1 cellular context compared by ENCODE assay signal in genomic region chr12:11729008-11729407, GRCh38.
TF ChIP-seq lines count a peak whose summit lies in the region.

No MANE protein-coding gene starts in this region.

TF ChIP-seq in GM12878, 131 proteins besides CTCF, POLR2A, EP300 and RAD21 (continued from another document and continues in another):
- TF ChIP-seq CUX1 (IDR thresholded peaks at IDR 0.05; ENCODE audit: insufficient replicate concordance, low read depth, low read length), result no peak
- no peak for TF ChIP-seq BCL3 (IDR thresholded peaks at IDR 0.05; ENCODE audit: borderline replicate concordance, insufficient read depth, low read depth, low read length, poor library complexity, severe bottlenecking)
- no peak for TF ChIP-seq DPF2 (IDR thresholded peaks at IDR 0.05)
- no peak for TF ChIP-seq PML (IDR thresholded peaks at IDR 0.05; ENCODE audit: low read length)
- TF ChIP-seq NR2C1 (IDR thresholded peaks at IDR 0.05), result no peak
- TF ChIP-seq RCOR1 (conservative IDR thresholded peaks at IDR 0.05; ENCODE audit: low read depth, low read length), result no peak
- no peak for TF ChIP-seq E2F4 (IDR thresholded peaks at IDR 0.05; ENCODE audit: low read depth, low read length)
- TF ChIP-seq EZH2 (IDR thresholded peaks at IDR 0.05; ENCODE audit: borderline replicate concordance, control insufficient read depth, low read depth, low read length), result no peak
- no peak for TF ChIP-seq FOXM1 (IDR thresholded peaks at IDR 0.05; ENCODE audit: low read depth, low read length)
- TF ChIP-seq RB1 (IDR thresholded peaks at IDR 0.05; ENCODE audit: borderline replicate concordance), result no peak
- 0 out of 2 replicates have a peak, but pooled peaks have one; percentile 59 for TF ChIP-seq SMARCA5 (IDR thresholded peaks at IDR 0.05)
- no peak for TF ChIP-seq CBX5 (IDR thresholded peaks at IDR 0.05; ENCODE audit: low read depth)
- TF ChIP-seq ZNF687 (IDR thresholded peaks at IDR 0.05), result peak; percentile 91
- TF ChIP-seq MLLT1 (IDR thresholded peaks at IDR 0.05), result no peak
- no peak for TF ChIP-seq ZNF622 (IDR thresholded peaks at IDR 0.05)
- TF ChIP-seq ZZZ3 (IDR thresholded peaks at IDR 0.05; ENCODE audit: control insufficient read depth, insufficient read length, low read depth), result no peak
- TF ChIP-seq BACH1 (IDR thresholded peaks at IDR 0.05; ENCODE audit: borderline replicate concordance), result no peak
- TF ChIP-seq SPI1 (IDR thresholded peaks at IDR 0.05; ENCODE audit: borderline replicate concordance, insufficient read depth, low read depth, low read length), result no peak
- TF ChIP-seq CEBPB (IDR thresholded peaks at IDR 0.05; ENCODE audit: borderline replicate concordance in 1 of 2, low read depth in 2 of 2, low read length in 2 of 2), result no peak
- TF ChIP-seq KAT2A (conservative IDR thresholded peaks at IDR 0.05; ENCODE audit: control insufficient read depth, low read depth, low read length), result no peak
- no peak for TF ChIP-seq GABPA (IDR thresholded peaks at IDR 0.05; ENCODE audit: low read depth)
- no peak for TF ChIP-seq ASH2L (IDR thresholded peaks at IDR 0.05; ENCODE audit: borderline replicate concordance, low read depth)
- no peak for TF ChIP-seq CHD1 (IDR thresholded peaks at IDR 0.05; ENCODE audit: low read depth, low read length)
- TF ChIP-seq STAT1 (conservative IDR thresholded peaks at IDR 0.05), result no peak
- TF ChIP-seq TCF7 (IDR thresholded peaks at IDR 0.05; ENCODE audit: borderline replicate concordance), result no peak
- no peak for TF ChIP-seq CBFB (IDR thresholded peaks at IDR 0.05; ENCODE audit: low read depth)
- TF ChIP-seq RUNX3 (IDR thresholded peaks at IDR 0.05; ENCODE audit: low read length), result no peak
- peak; percentile 64; the same call in 1 of the 2 replicates for TF ChIP-seq TCF12 (IDR thresholded peaks at IDR 0.05; ENCODE audit: low read depth, low read length)
- TF ChIP-seq KLF5 (IDR thresholded peaks at IDR 0.05; ENCODE audit: partially characterized antibody), result no peak
- no peak for TF ChIP-seq IRF3 (IDR thresholded peaks at IDR 0.05)
- no peak for TF ChIP-seq RBBP5 (conservative IDR thresholded peaks at IDR 0.05)
- TF ChIP-seq JUNB (IDR thresholded peaks at IDR 0.05), result no peak
- no peak for TF ChIP-seq FOS (IDR thresholded peaks at IDR 0.05; ENCODE audit: borderline replicate concordance, extremely low read depth, insufficient read length)
- peak; percentile 72; the same call in 1 of the 2 replicates for TF ChIP-seq TCF3 (IDR thresholded peaks at IDR 0.05; ENCODE audit: borderline replicate concordance, insufficient read depth, low read depth, low read length)
- TF ChIP-seq REST (IDR thresholded peaks at IDR 0.05; ENCODE audit: low read depth, low read length), result no peak
- no peak; the same call in 1 of the 2 replicates for TF ChIP-seq MTA3 (IDR thresholded peaks at IDR 0.05; ENCODE audit: borderline replicate concordance, low read length)
- TF ChIP-seq PAX8 (IDR thresholded peaks at IDR 0.05), result no peak
- no peak for TF ChIP-seq IRF4 (IDR thresholded peaks at IDR 0.05; ENCODE audit: low read depth, low read length)
- no peak for TF ChIP-seq RELB (IDR thresholded peaks at IDR 0.05; ENCODE audit: low read depth)
- TF ChIP-seq BHLHE40 (IDR thresholded peaks at IDR 0.05; ENCODE audit: borderline replicate concordance in 1 of 2, low read depth in 2 of 2, low read length in 1 of 2), result peak; percentile 44 to 46; a peak in 2 of 4 replicates
- no peak for TF ChIP-seq ZSCAN29 (IDR thresholded peaks at IDR 0.05)
- TF ChIP-seq EED (IDR thresholded peaks at IDR 0.05; ENCODE audit: low read depth), result 0 out of 2 replicates have a peak, but pooled peaks have one; percentile 56
- no peak for TF ChIP-seq ZNF274 (IDR thresholded peaks at IDR 0.05; ENCODE audit: insufficient read depth, insufficient read length)
- no peak for TF ChIP-seq CREB1 (IDR thresholded peaks at IDR 0.05; ENCODE audit: low read depth)
- TF ChIP-seq ZNF384 (IDR thresholded peaks at IDR 0.05; ENCODE audit: borderline replicate concordance, low read depth, low read length), result no peak
- TF ChIP-seq SMAD5 (IDR thresholded peaks at IDR 0.05; ENCODE audit: low read depth), result no peak
- TF ChIP-seq MEF2A (IDR thresholded peaks at IDR 0.05; ENCODE audit: insufficient read depth, low read depth, low read length), result peak; percentile 75; the same call in 1 of the 2 replicates
